ENCODE assay signal across 3 cellular contexts in genomic region chr10:78719276-78719675, GRCh38.
"Had no signal": no experiment of that assay in that cellular context is flagged by ENCODE, and none has a peak within 500 bp of the region (broad histone marks: within the 10 kb centered on the region; RNA-seq: fewer than 3 reads in every experiment).

No MANE protein-coding gene starts in this region.

- DNase-seq: GDM1, GF-D8 had no signal

- ATAC-seq: GM12878 had no signal

- H3K4me3 ChIP-seq: GM12878 had no signal
